Comparison of ENCODE assay signal across 18 cellular contexts in genomic region chr6:16429669-16430068, GRCh38.
DNase-seq lines count a peak whose midpoint lies in the region; ATAC-seq and TF ChIP-seq lines count a peak whose summit lies in the region.
"Had no signal": no experiment of that assay in that cellular context is flagged by ENCODE, and none has a peak within 500 bp of the region (broad histone marks: within the 10 kb centered on the region; RNA-seq: fewer than 3 reads in every experiment).

No MANE protein-coding gene starts in this region.

- H3K9me3 ChIP-seq in hepatocyte (ENCODE audit: low read depth): no peaks in the 10 kb centered on the region
- H3K9me3 ChIP-seq: BE2C, BLaER1, Caco-2 had no signal

- H3K4me2 ChIP-seq in hepatocyte: no peak overlapping the region
- H3K4me2 ChIP-seq: BLaER1 had no signal

- no peaks in the 10 kb centered on the region for H4K20me1 ChIP-seq in hepatocyte (ENCODE audit: insufficient read depth, poor library complexity, severe bottlenecking)
- H4K20me1 ChIP-seq: BLaER1 had no signal

- no peaks in the 10 kb centered on the region for H3K27me3 ChIP-seq in hepatocyte
- H3K27me3 ChIP-seq: BE2C, BLaER1 had no signal

- H3K36me3 Mint-ChIP-seq in activated T-helper 17 cell treated with anti-CD3 and anti-CD28 coated beads, Interleukin-2, amount 50 U/mL, for 72 hours (ENCODE audit: low read depth): peaks cover 42% of the 10 kb centered on the region
- H3K36me3 Mint-ChIP-seq in stimulated activated memory B cell treated with anti-CD40 and anti-IgM and Interleukin-4, amounts not matched to agents 10 μg/mL and 1 μg/mL and 100 μg/mL, for 72 hours: peaks cover 52% of the 10 kb centered on the region

- no peaks in the 10 kb centered on the region for H3K9me2 ChIP-seq in hepatocyte (replicated peaks; ENCODE audit: insufficient read depth)

- no peak for ATAC-seq in activated T-helper 17 cell treated with anti-CD3 and anti-CD28 coated beads, Interleukin-2, amount 50 U/mL, for 72 hours (replicated peaks)
- ATAC-seq in stimulated activated memory B cell treated with anti-CD40 and anti-IgM and Interleukin-4, amounts not matched to agents 10 μg/mL and 1 μg/mL and 100 μg/mL, for 72 hours: no peak
- ATAC-seq in GM21529 (IDR thresholded peaks at IDR 0.05; ENCODE audit: unreplicated experiment) (no peak), HG03521 (IDR thresholded peaks at IDR 0.05; ENCODE audit: unreplicated experiment) (no peak)
- ATAC-seq: CD8-positive, alpha-beta T cell had no signal

- H3K27ac ChIP-seq in hepatocyte: peak overlapping the region; percentile 11
- H3K27ac ChIP-seq: BLaER1 had no signal

- DNase-seq in hepatocyte (ENCODE audit: low spot score) (no peak), HPDE6-E6E7 (ENCODE audit: extremely low spot score) (no peak)
- DNase-seq: 8988T; ACHN; BE2C; C1 segment of cervical spinal cord; Caco-2; Calu3; CD4-positive, alpha-beta T cell; CD8-positive, alpha-beta T cell; DMS79 treated with DMSO at 0.1 percent for 48 hours; GF-D8 had no signal

- no peak for TF ChIP-seq CTCF in hepatocyte (IDR thresholded peaks at IDR 0.05; ENCODE audit: poor library complexity)

- no peaks in the 10 kb centered on the region for H3K79me2 ChIP-seq in hepatocyte

- no peaks in the 10 kb centered on the region for H3K9me3 Mint-ChIP-seq in activated T-helper 17 cell treated with anti-CD3 and anti-CD28 coated beads, Interleukin-2, amount 50 U/mL, for 72 hours
- peaks cover under 1% of the 10 kb centered on the region for H3K9me3 Mint-ChIP-seq in stimulated activated memory B cell treated with anti-CD40 and anti-IgM and Interleukin-4, amounts not matched to agents 10 μg/mL and 1 μg/mL and 100 μg/mL, for 72 hours
- H3K9me3 Mint-ChIP-seq: CD14-positive monocyte; CD4-positive, alpha-beta T cell; CD8-positive, alpha-beta T cell had no signal

- H3K4me3 ChIP-seq in hepatocyte: no peak overlapping the region
- H3K4me3 ChIP-seq: BLaER1 had no signal

- WGBS in hepatocyte (ENCODE audit: low lambda C conversion rate, missing lambda C conversion rate): 85% methylated on average over 10 of the region's 10 CpGs

- peaks cover 38% of the 10 kb centered on the region for H3K4me1 ChIP-seq in hepatocyte (ENCODE audit: insufficient read depth)
- H3K4me1 ChIP-seq: BE2C, BLaER1 had no signal

- H3K36me3 ChIP-seq in hepatocyte (replicated peaks; ENCODE audit: insufficient read depth, low read depth): no peaks in the 10 kb centered on the region
- H3K36me3 ChIP-seq: BE2C, BLaER1 had no signal

- H3K4me1 Mint-ChIP-seq in activated T-helper 17 cell treated with anti-CD3 and anti-CD28 coated beads, Interleukin-2, amount 50 U/mL, for 72 hours: peaks cover 38% of the 10 kb centered on the region
- peaks cover 64% of the 10 kb centered on the region for H3K4me1 Mint-ChIP-seq in stimulated activated memory B cell treated with anti-CD40 and anti-IgM and Interleukin-4, amounts not matched to agents 10 μg/mL and 1 μg/mL and 100 μg/mL, for 72 hours

- H2AFZ ChIP-seq in hepatocyte: no peak overlapping the region

- H3K4me3 Mint-ChIP-seq in activated T-helper 17 cell treated with anti-CD3 and anti-CD28 coated beads, Interleukin-2, amount 50 U/mL, for 72 hours: no peak overlapping the region
- H3K4me3 Mint-ChIP-seq in stimulated activated memory B cell treated with anti-CD40 and anti-IgM and Interleukin-4, amounts not matched to agents 10 μg/mL and 1 μg/mL and 100 μg/mL, for 72 hours: no peak overlapping the region
- H3K4me3 Mint-ChIP-seq: CD14-positive monocyte; CD4-positive, alpha-beta T cell; CD8-positive, alpha-beta T cell had no signal

- H3K27ac Mint-ChIP-seq in activated T-helper 17 cell treated with anti-CD3 and anti-CD28 coated beads, Interleukin-2, amount 50 U/mL, for 72 hours: peak overlapping the region; percentile 58
- peak overlapping the region; percentile 68 for H3K27ac Mint-ChIP-seq in stimulated activated memory B cell treated with anti-CD40 and anti-IgM and Interleukin-4, amounts not matched to agents 10 μg/mL and 1 μg/mL and 100 μg/mL, for 72 hours
- H3K27ac Mint-ChIP-seq: CD4-positive, alpha-beta T cell had no signal

- H3K27me3 Mint-ChIP-seq in activated T-helper 17 cell treated with anti-CD3 and anti-CD28 coated beads, Interleukin-2, amount 50 U/mL, for 72 hours: no peaks in the 10 kb centered on the region
- H3K27me3 Mint-ChIP-seq in stimulated activated memory B cell treated with anti-CD40 and anti-IgM and Interleukin-4, amounts not matched to agents 10 μg/mL and 1 μg/mL and 100 μg/mL, for 72 hours: no peaks in the 10 kb centered on the region
- H3K27me3 Mint-ChIP-seq: CD4-positive, alpha-beta T cell had no signal
